1 cellular context compared by ENCODE assay signal in the genomic region with DNA sequence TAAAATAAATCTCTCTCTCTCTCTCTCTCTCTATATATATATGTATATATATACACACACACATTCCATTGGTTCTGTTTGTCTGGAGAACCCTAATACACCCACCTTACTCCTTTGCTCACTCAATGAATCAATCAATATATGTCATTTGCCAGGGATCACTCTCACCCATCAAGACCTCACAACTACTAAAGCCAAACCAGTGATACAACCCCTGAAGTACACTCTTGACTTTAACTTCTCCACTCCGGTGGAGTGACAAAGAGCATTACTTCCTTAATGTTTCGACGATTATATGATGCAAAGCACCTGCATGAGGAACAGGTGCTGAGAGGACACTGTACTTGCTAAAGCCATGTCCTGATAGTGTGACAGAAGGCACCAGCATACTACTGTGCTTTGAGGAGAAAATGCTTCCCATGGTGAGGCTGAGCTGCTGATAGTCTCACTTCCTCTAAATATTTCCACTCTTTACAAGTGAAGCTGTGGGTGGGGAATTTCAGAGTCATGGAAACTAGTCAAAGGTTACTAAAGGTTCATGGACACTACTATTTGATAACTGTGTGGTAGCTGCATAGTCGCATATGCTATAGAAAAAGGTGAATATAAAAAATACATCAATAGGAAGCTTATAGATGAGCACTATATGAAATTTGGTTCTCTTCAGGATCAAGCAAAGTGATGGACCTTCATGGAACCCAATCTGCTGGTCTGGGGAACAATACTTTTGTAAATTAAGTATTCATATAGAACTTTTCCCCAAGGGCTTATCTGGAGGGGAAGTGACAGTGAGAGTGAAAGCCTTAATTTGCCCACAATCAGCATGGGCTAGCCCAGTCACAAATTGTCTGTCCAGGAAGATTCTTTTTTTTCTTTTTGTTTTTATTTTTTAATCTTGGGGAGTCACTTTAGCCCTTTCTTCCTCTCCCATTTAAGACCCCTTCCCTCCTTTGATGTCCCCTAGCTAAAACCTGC.
A peak's percentile ranks its signal among the peaks of the same experiment; 100 is the strongest.
TF ChIP-seq lines count a peak whose summit lies in the region.

No MANE protein-coding gene starts in this region.

TF ChIP-seq in GM12878, 131 proteins besides CTCF, POLR2A, EP300 and RAD21 (continued from another document and continues in another):
- TF ChIP-seq IRF5 (IDR thresholded peaks at IDR 0.05; ENCODE audit: borderline replicate concordance): no peak
- no peak for TF ChIP-seq NFXL1 (IDR thresholded peaks at IDR 0.05; ENCODE audit: borderline replicate concordance)
- no peak for TF ChIP-seq YBX1 (IDR thresholded peaks at IDR 0.05)
- TF ChIP-seq, protein P1, sequence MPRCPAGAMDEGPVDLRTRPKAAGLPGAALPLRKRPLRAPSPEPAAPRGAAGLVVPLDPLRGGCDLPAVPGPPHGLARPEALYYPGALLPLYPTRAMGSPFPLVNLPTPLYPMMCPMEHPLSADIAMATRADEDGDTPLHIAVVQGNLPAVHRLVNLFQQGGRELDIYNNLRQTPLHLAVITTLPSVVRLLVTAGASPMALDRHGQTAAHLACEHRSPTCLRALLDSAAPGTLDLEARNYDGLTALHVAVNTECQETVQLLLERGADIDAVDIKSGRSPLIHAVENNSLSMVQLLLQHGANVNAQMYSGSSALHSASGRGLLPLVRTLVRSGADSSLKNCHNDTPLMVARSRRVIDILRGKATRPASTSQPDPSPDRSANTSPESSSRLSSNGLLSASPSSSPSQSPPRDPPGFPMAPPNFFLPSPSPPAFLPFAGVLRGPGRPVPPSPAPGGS (IDR thresholded peaks at IDR 0.05; ENCODE audit: borderline replicate concordance, insufficient read depth, low read depth, low read length, poor library complexity, severe bottlenecking): peak; percentile 95
- no peak for TF ChIP-seq CHD4 (IDR thresholded peaks at IDR 0.05)
- no peak for TF ChIP-seq ZNF622 (IDR thresholded peaks at IDR 0.05)
- no peak for TF ChIP-seq BCLAF1 (IDR thresholded peaks at IDR 0.05)
- TF ChIP-seq SMAD5 (IDR thresholded peaks at IDR 0.05; ENCODE audit: low read depth): peak; percentile 33; the same call in 1 of the 2 replicates
- no peak; the same call in 1 of the 2 replicates for TF ChIP-seq RB1 (IDR thresholded peaks at IDR 0.05; ENCODE audit: borderline replicate concordance)
- TF ChIP-seq, protein P2, sequence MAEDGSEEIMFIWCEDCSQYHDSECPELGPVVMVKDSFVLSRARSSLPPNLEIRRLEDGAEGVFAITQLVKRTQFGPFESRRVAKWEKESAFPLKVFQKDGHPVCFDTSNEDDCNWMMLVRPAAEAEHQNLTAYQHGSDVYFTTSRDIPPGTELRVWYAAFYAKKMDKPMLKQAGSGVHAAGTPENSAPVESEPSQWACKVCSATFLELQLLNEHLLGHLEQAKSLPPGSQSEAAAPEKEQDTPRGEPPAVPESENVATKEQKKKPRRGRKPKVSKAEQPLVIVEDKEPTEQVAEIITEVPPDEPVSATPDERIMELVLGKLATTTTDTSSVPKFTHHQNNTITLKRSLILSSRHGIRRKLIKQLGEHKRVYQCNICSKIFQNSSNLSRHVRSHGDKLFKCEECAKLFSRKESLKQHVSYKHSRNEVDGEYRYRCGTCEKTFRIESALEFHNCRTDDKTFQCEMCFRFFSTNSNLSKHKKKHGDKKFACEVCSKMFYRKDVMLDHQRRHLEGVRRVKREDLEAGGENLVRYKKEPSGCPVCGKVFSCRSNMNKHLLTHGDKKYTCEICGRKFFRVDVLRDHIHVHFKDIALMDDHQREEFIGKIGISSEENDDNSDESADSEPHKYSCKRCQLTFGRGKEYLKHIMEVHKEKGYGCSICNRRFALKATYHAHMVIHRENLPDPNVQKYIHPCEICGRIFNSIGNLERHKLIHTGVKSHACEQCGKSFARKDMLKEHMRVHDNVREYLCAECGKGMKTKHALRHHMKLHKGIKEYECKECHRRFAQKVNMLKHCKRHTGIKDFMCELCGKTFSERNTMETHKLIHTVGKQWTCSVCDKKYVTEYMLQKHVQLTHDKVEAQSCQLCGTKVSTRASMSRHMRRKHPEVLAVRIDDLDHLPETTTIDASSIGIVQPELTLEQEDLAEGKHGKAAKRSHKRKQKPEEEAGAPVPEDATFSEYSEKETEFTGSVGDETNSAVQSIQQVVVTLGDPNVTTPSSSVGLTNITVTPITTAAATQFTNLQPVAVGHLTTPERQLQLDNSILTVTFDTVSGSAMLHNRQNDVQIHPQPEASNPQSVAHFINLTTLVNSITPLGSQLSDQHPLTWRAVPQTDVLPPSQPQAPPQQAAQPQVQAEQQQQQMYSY (CRISPR knock-in tag; IDR thresholded peaks at IDR 0.05): no peak
- 0 out of 2 replicates have a peak, but pooled peaks have one; percentile 48 for TF ChIP-seq YY1 (IDR thresholded peaks at IDR 0.05; ENCODE audit: low read depth, low read length)
- no peak for TF ChIP-seq ZNF207 (IDR thresholded peaks at IDR 0.05; ENCODE audit: borderline replicate concordance)
- TF ChIP-seq ZSCAN29 (IDR thresholded peaks at IDR 0.05): 0 out of 2 replicates have a peak, but pooled peaks have one; percentile 8
- peak; percentile 99 for TF ChIP-seq FOXM1 (IDR thresholded peaks at IDR 0.05; ENCODE audit: low read depth, low read length)
- peak; percentile 92 for TF ChIP-seq TCF3 (IDR thresholded peaks at IDR 0.05; ENCODE audit: borderline replicate concordance, insufficient read depth, low read depth, low read length)
- no peak for TF ChIP-seq PBX3 (IDR thresholded peaks at IDR 0.05; ENCODE audit: insufficient replicate concordance, low read depth, low read length)
- TF ChIP-seq NFYA (IDR thresholded peaks at IDR 0.05; ENCODE audit: borderline replicate concordance, low read depth, low read length): no peak
- peak; percentile 83; the same call in 1 of the 2 replicates for TF ChIP-seq TBL1XR1 (IDR thresholded peaks at IDR 0.05; ENCODE audit: low read depth, low read length)
- peak; percentile 36; the same call in 1 of the 2 replicates for TF ChIP-seq SMC3 (IDR thresholded peaks at IDR 0.05; ENCODE audit: borderline replicate concordance, low read length)
- no peak for TF ChIP-seq PAX8 (IDR thresholded peaks at IDR 0.05)
- TF ChIP-seq ZBED1 (IDR thresholded peaks at IDR 0.05; ENCODE audit: borderline replicate concordance): peak; percentile 99
- TF ChIP-seq BCL11A (IDR thresholded peaks at IDR 0.05; ENCODE audit: low read depth, low read length): peak; percentile 96
- peak; percentile 82; the same call in 1 of the 2 replicates for TF ChIP-seq HDGF (IDR thresholded peaks at IDR 0.05)
- peak; percentile 49; the same call in 1 of the 2 replicates for TF ChIP-seq MLLT1 (IDR thresholded peaks at IDR 0.05)
- no peak for TF ChIP-seq KDM1A (IDR thresholded peaks at IDR 0.05; ENCODE audit: borderline replicate concordance)
- TF ChIP-seq SIN3A (IDR thresholded peaks at IDR 0.05; ENCODE audit: low read depth, low read length): no peak
- no peak for TF ChIP-seq KLF5 (IDR thresholded peaks at IDR 0.05; ENCODE audit: partially characterized antibody)
- no peak for TF ChIP-seq ASH2L (IDR thresholded peaks at IDR 0.05; ENCODE audit: borderline replicate concordance, low read depth)
- TF ChIP-seq ETV6 (conservative IDR thresholded peaks at IDR 0.05 in 1 of 2, IDR thresholded peaks at IDR 0.05 in 1 of 2; ENCODE audit: borderline replicate concordance in 1 of 2, low read depth in 1 of 2): peak in 1 of 2 experiments; percentile 95; a peak in 2 of 4 replicates
- no peak for TF ChIP-seq SMAD1 (IDR thresholded peaks at IDR 0.05; ENCODE audit: low read depth, partially characterized antibody)
- TF ChIP-seq GATAD2B (conservative IDR thresholded peaks at IDR 0.05; ENCODE audit: low read depth): 0 out of 2 replicates have a peak, but pooled peaks have one; percentile 65
- TF ChIP-seq RAD51 (IDR thresholded peaks at IDR 0.05): no peak
- no peak for TF ChIP-seq ZZZ3 (IDR thresholded peaks at IDR 0.05; ENCODE audit: control insufficient read depth, insufficient read length, low read depth)
- peak; percentile 92 for TF ChIP-seq NR2F1 (conservative IDR thresholded peaks at IDR 0.05)
- TF ChIP-seq WRNIP1 (IDR thresholded peaks at IDR 0.05; ENCODE audit: borderline replicate concordance, low read depth, low read length): no peak
- no peak for TF ChIP-seq CBX3 (IDR thresholded peaks at IDR 0.05; ENCODE audit: borderline replicate concordance, low read depth)
- TF ChIP-seq, protein P3, sequence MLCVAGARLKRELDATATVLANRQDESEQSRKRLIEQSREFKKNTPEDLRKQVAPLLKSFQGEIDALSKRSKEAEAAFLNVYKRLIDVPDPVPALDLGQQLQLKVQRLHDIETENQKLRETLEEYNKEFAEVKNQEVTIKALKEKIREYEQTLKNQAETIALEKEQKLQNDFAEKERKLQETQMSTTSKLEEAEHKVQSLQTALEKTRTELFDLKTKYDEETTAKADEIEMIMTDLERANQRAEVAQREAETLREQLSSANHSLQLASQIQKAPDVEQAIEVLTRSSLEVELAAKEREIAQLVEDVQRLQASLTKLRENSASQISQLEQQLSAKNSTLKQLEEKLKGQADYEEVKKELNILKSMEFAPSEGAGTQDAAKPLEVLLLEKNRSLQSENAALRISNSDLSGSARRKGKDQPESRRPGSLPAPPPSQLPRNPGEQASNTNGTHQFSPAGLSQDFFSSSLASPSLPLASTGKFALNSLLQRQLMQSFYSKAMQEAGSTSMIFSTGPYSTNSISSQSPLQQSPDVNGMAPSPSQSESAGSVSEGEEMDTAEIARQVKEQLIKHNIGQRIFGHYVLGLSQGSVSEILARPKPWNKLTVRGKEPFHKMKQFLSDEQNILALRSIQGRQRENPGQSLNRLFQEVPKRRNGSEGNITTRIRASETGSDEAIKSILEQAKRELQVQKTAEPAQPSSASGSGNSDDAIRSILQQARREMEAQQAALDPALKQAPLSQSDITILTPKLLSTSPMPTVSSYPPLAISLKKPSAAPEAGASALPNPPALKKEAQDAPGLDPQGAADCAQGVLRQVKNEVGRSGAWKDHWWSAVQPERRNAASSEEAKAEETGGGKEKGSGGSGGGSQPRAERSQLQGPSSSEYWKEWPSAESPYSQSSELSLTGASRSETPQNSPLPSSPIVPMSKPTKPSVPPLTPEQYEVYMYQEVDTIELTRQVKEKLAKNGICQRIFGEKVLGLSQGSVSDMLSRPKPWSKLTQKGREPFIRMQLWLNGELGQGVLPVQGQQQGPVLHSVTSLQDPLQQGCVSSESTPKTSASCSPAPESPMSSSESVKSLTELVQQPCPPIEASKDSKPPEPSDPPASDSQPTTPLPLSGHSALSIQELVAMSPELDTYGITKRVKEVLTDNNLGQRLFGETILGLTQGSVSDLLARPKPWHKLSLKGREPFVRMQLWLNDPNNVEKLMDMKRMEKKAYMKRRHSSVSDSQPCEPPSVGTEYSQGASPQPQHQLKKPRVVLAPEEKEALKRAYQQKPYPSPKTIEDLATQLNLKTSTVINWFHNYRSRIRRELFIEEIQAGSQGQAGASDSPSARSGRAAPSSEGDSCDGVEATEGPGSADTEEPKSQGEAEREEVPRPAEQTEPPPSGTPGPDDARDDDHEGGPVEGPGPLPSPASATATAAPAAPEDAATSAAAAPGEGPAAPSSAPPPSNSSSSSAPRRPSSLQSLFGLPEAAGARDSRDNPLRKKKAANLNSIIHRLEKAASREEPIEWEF (IDR thresholded peaks at IDR 0.05; ENCODE audit: insufficient replicate concordance, low read depth, low read length): peak; percentile 69
- peak; percentile 98 for TF ChIP-seq IKZF2 (IDR thresholded peaks at IDR 0.05)
